ENCODE assay signal across 1 cellular context in genomic region chr2:72825271-72826155, GRCh38.
TF ChIP-seq lines count a peak whose summit lies in the region.

Gene EXOC6B (minus strand): TSS chr2:72826033.

TF ChIP-seq in HepG2, 621 proteins besides CTCF, POLR2A, EP300 and RAD21 (continued from another document and continues in another):
- TF ChIP-seq ATF4 (CRISPR knock-in tag; IDR thresholded peaks at IDR 0.05) (peak in 1 of 2 experiments; percentile 82; a peak in 2 of 4 replicates), ZSCAN20 (CRISPR knock-in tag; IDR thresholded peaks at IDR 0.05; ENCODE audit: borderline replicate concordance) (no peak; the same call in 1 of the 2 replicates), ZNF580 (CRISPR knock-in tag; IDR thresholded peaks at IDR 0.05; ENCODE audit: borderline replicate concordance, low read depth) (peak; percentile 69; the same call in 1 of the 2 replicates), ZNF646 (CRISPR knock-in tag; IDR thresholded peaks at IDR 0.05) (no peak), SIN3B (IDR thresholded peaks at IDR 0.05; ENCODE audit: low read length) (no peak), ZNF414 (CRISPR knock-in tag; IDR thresholded peaks at IDR 0.05) (0 out of 2 replicates have a peak, but pooled peaks have one; percentile 50), ZNF253 (CRISPR knock-in tag; IDR thresholded peaks at IDR 0.05; ENCODE audit: borderline replicate concordance) (peak; percentile 76; the same call in 1 of the 2 replicates), RERE (CRISPR knock-in tag; IDR thresholded peaks at IDR 0.05; ENCODE audit: low read depth) (0 out of 2 replicates have a peak, but pooled peaks have one; percentile 14), NFAT5 (CRISPR knock-in tag; IDR thresholded peaks at IDR 0.05) (0 out of 2 replicates have a peak, but pooled peaks have one; percentile 29), RORA (CRISPR knock-in tag; IDR thresholded peaks at IDR 0.05) (no peak), HOXA9 (CRISPR knock-in tag; IDR thresholded peaks at IDR 0.05; ENCODE audit: borderline replicate concordance) (0 out of 2 replicates have a peak, but pooled peaks have one; percentile 54), NONO (IDR thresholded peaks at IDR 0.05) (no peak), NONO (CRISPR knock-in tag; conservative IDR thresholded peaks at IDR 0.05) (peak; percentile 93), SMC3 (IDR thresholded peaks at IDR 0.05; ENCODE audit: low read length) (peak; percentile 13; the same call in 1 of the 2 replicates), ZBTB10 (CRISPR knock-in tag; IDR thresholded peaks at IDR 0.05; ENCODE audit: borderline replicate concordance) (no peak; the same call in 1 of the 2 replicates), MLXIP (CRISPR knock-in tag; IDR thresholded peaks at IDR 0.05; ENCODE audit: borderline replicate concordance) (no peak), ZNF331 (CRISPR knock-in tag; IDR thresholded peaks at IDR 0.05) (peak; percentile 78), ZBTB8A (CRISPR knock-in tag; IDR thresholded peaks at IDR 0.05; ENCODE audit: borderline replicate concordance, low read depth) (no peak), ZNF550 (CRISPR knock-in tag; IDR thresholded peaks at IDR 0.05; ENCODE audit: borderline replicate concordance) (no peak), ZNF17 (CRISPR knock-in tag; IDR thresholded peaks at IDR 0.05) (no peak), HDAC6 (IDR thresholded peaks at IDR 0.05; ENCODE audit: low read depth, low read length) (no peak), CENPT (CRISPR knock-in tag; IDR thresholded peaks at IDR 0.05; ENCODE audit: low read depth) (no peak), EHMT2 (IDR thresholded peaks at IDR 0.05; ENCODE audit: borderline replicate concordance, low read depth, low read length) (no peak; the same call in 1 of the 2 replicates), ONECUT2 (CRISPR knock-in tag; IDR thresholded peaks at IDR 0.05) (no peak), BORCS8-MEF2B (CRISPR knock-in tag; IDR thresholded peaks at IDR 0.05) (peak; percentile 89; the same call in 1 of the 2 replicates), ZNF232 (CRISPR knock-in tag; IDR thresholded peaks at IDR 0.05; ENCODE audit: borderline replicate concordance) (no peak)
